Comparison of ENCODE assay signal across 8 cellular contexts in genomic region chr11:122628691-122629555, GRCh38. TPM values are rescaled to one million over a fixed set of nuclear protein-coding genes. Genes with fewer than 3 reads are reported as not detected.
A peak's percentile ranks its signal among the peaks of the same experiment; 100 is the strongest.
DNase-seq lines count a peak whose midpoint lies in the region; ATAC-seq and TF ChIP-seq lines count a peak whose summit lies in the region.

No MANE protein-coding gene starts in this region.

- in situ Hi-C loops in ACHN (cut with HindIII; ENCODE audit: low pct_ligation_motif_present, low pct_unique_long_range_greater_than_20kb, low sequenced_read_pairs): no loop called here

- H3K4me3 ChIP-seq in adipocyte (ENCODE audit: low read length): no peak overlapping the region
- no peak overlapping the region for H3K4me3 ChIP-seq in left ventricle myocardium inferior
- H3K4me3 ChIP-seq in retinal pigment epithelial cell (ENCODE audit: low read length): no peak overlapping the region

- peak; percentile 73 for DNase-seq in ACHN
- peak; percentile 79 for DNase-seq in M059J (ENCODE audit: low read depth)
- peak; percentile 26 to 60 (median 44) for DNase-seq in T-helper 1 cell
- DNase-seq in adipocyte (ENCODE audit: low read depth): peak; percentile 88
- peak; percentile 45 for DNase-seq in left ventricle myocardium inferior
- DNase-seq in retinal pigment epithelial cell (ENCODE audit: low read depth): peak; percentile 19

- peaks cover 18% of the 10 kb centered on the region for H3K4me1 ChIP-seq in adipocyte (ENCODE audit: control insufficient read depth, insufficient read depth, low read length)
- peaks cover 3% of the 10 kb centered on the region for H3K4me1 ChIP-seq in left ventricle myocardium inferior

- TF ChIP-seq CTCF in left ventricle myocardium inferior (IDR thresholded peaks at IDR 0.05; ENCODE audit: borderline replicate concordance): peak; percentile 81
- peak; percentile 99 for TF ChIP-seq CTCF in retinal pigment epithelial cell (conservative IDR thresholded peaks at IDR 0.05; ENCODE audit: low read depth, low read length)

- H3K9me3 ChIP-seq in adipocyte (ENCODE audit: control insufficient read depth, low read length): no peaks in the 10 kb centered on the region
- H3K9me3 ChIP-seq in left ventricle myocardium inferior (replicated peaks): no peaks in the 10 kb centered on the region

- intact Hi-C loops in left ventricle myocardium inferior (cut with micrococcal nuclease): no loop called here

- ATAC-seq in GM18502 (IDR thresholded peaks at IDR 0.05; ENCODE audit: poor library complexity, unreplicated experiment) (peak; percentile 72), HG03039 (IDR thresholded peaks at IDR 0.05; ENCODE audit: unreplicated experiment) (no peak)

- no peak overlapping the region for H3K27ac ChIP-seq in left ventricle myocardium inferior (replicated peaks)

- no peak overlapping the region for H3K9ac ChIP-seq in adipocyte (ENCODE audit: low read length)

- H3K27me3 ChIP-seq in adipocyte (replicated peaks; ENCODE audit: control insufficient read depth, insufficient read depth, low read length): peaks cover 6% of the 10 kb centered on the region
- H3K27me3 ChIP-seq in left ventricle myocardium inferior (ENCODE audit: low read depth): peaks cover 54% of the 10 kb centered on the region

- H3K36me3 ChIP-seq in adipocyte (ENCODE audit: control insufficient read depth, insufficient read depth, low read length, severe bottlenecking) (no peaks in the 10 kb centered on the region), left ventricle myocardium inferior (no peaks in the 10 kb centered on the region)

RNA-seq across cellular contexts. Expression of gene UBASH3B, which starts 26.6 kb away (rescaled TPM):
- 14.9 and 19.3 TPM in 2 replicates for total RNA-seq in M059J (2014; rRNA removed; shearing (Covaris generic))
- total RNA-seq in left ventricle myocardium inferior: 2.6 TPM

Comparison
In these comparisons a context has a peak if more than half of its experiments do, and no peak if none do; other contexts are left out.
1. DNase-seq: peak in every context shown above with its lines; median percentile 88 in adipocyte; 79 in M059J; 73 in ACHN; 45 in left ventricle myocardium inferior; 44 in T-helper 1 cell; 19 in retinal pigment epithelial cell.